ENCODE assay signal across 30 cellular contexts in the genomic region with DNA sequence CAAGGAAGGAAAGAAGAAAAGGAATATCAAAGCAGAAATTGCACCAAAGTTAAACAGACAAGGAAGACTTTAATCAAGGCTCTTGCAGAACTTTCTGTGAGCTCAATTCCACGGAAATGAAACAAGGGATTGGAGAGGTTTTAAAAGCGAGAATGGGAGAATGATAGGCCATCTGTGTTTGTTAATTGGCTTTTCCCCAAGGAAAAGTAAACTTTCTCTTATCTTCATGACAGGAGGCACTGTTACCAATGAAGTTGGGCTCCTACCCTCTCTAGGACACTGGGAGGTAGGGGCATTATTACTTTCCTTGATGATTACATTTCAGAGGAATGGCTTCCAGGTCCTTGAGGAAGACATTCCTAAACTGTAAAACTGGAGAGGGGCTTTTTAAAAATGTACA.
"Had no signal": no experiment of that assay in that cellular context is flagged by ENCODE, and none has a peak within 500 bp of the region (broad histone marks: within the 10 kb centered on the region; RNA-seq: fewer than 3 reads in every experiment).

No MANE protein-coding gene starts in this region.

- H3K9ac ChIP-seq: KMS-11 had no signal

- H3K27ac ChIP-seq: KMS-11, PC-9, RWPE1, SJCRH30, SK-N-MC had no signal

- H3K4me3 ChIP-seq: MG63, PC-9, SJCRH30, SK-N-MC had no signal

- H3K4me2 ChIP-seq: KMS-11, PC-9 had no signal

- DNase-seq: Karpas-422, KBM-7, MG63, NCI-H1048, NCI-H1092 treated with DMSO at 0.1 percent for 48 hours, NCI-H1105 treated with DMSO at 0.1 percent for 48 hours, NCI-H1417, NCI-H1436, NCI-H146, NCI-H1694, NCI-H187, NCI-H1930, NCI-H2029 treated with DMSO at 0.1 percent for 48 hours, NCI-H2081 treated with DMSO at 0.1 percent for 48 hours, NCI-H2107, NCI-H2171, NCI-H2227 treated with DMSO at 0.1 percent for 48 hours, NCI-H345, NCI-H446, NCI-H510A treated with DMSO at 0.1 percent for 48 hours, NCI-H524 treated with DMSO at 0.1 percent for 48 hours, NCI-H526 treated with DMSO at 0.1 percent for 48 hours, NCI-H774, PC-9, SHP77, SIG-M5, SJCRH30 had no signal

- H3K4me1 ChIP-seq: SJCRH30 had no signal

- H3K27me3 ChIP-seq: MG63, SJCRH30 had no signal

- H3K9me3 ChIP-seq: MG63, SJCRH30 had no signal

- H3K36me3 ChIP-seq: MG63, SJCRH30 had no signal
